In the genomic region with DNA sequence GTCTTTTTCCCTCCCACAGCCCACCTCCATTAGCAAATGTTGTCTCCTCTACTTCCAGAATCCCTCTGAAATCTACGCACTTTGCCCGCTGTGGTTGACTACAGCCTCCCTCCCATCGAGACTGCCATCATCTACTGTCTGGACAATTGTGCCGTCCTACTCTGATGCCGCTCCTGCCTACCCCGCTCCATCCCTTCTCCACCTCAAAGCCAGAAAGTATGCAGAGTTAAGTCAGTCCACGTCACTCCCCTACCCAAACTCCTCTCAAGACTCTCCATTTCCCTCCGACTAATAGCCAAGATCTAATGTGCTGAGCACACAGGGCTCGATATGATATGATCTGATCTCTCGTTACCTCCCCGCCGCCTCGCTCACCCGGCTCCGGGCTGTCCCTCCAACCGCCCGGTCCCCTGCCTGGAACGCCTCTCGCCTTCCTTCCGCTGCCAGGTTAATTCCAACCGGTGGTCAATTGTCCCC, we compare ENCODE assay signal across 8 cellular contexts. TPM values are rescaled to one million over a fixed set of nuclear protein-coding genes. Genes with fewer than 3 reads are reported as not detected.
DNase-seq lines count a peak whose midpoint lies in the region; ATAC-seq lines count a peak whose summit lies in the region.

No MANE protein-coding gene starts in this region.

- DNase-seq in DMS53 (lab: John Stamatoyannopoulos, UW), result peak; percentile 59
- no peak for DNase-seq in DMS53 treated with DMSO at 0.1 percent for 48 hours (lab: John Stamatoyannopoulos, UW; ENCODE audit: unreplicated experiment)
- peak; percentile 29 for DNase-seq in NAMALWA (ENCODE audit: low spot score)
- peak; percentile 42 for DNase-seq in dedifferentiated amniotic fluid mesenchymal stem cell (ENCODE audit: extremely low spot score)
- no peak for DNase-seq in naive B cell
- DNase-seq in A172 (ENCODE audit: low spot score), result no peak
- DNase-seq in NCI-H2029 (lab: John Stamatoyannopoulos, UW), result no peak
- no peak for DNase-seq in hypothalamus (lab: John Stamatoyannopoulos, UW)

- H3K27me3 Mint-ChIP-seq in naive B cell, result no peaks in the 10 kb centered on the region

- H3K4me1 Mint-ChIP-seq in naive B cell, result peaks cover 26 to 36% (median 29%) of the 10 kb centered on the region in 3 donors

- no peak for ATAC-seq in naive B cell (ENCODE audit: low read depth in 2 of 2)

- no peaks in the 10 kb centered on the region for H3K36me3 Mint-ChIP-seq in naive B cell

- H3K9me3 Mint-ChIP-seq in naive B cell, result no peaks in the 10 kb centered on the region

- H3K27ac Mint-ChIP-seq in naive B cell, result peak overlapping the region; percentile 4 to 100 (median 84)

- peak overlapping the region; percentile 91 to 100 (median 98) for H3K4me3 Mint-ChIP-seq in naive B cell

RNA-seq across cellular contexts. Expression of gene CACTIN, which starts 0.6 kb away (rescaled TPM):
- 10 to 100 TPM in 1 of 6 donors, 1 to 10 TPM in 5; 2.7 to 15.4 (median 7.9) TPM for polyA plus RNA-seq in naive B cell (ENCODE audit: low read depth in 6 of 6)
- 23.0 and 34.6 TPM in 2 replicates for total RNA-seq in A172 (2014; rRNA removed; shearing (Covaris generic))

RNA-seq across cellular contexts. Expression of gene TBXA2R, which starts 19.4 kb away (rescaled TPM):
- polyA plus RNA-seq in naive B cell (ENCODE audit: low read depth in 6 of 6), result 10 to 100 TPM; 15.9 to 32.5 (median 22.7) TPM
- 3.4 and 7.4 TPM in 2 replicates for total RNA-seq in A172 (2014; rRNA removed; shearing (Covaris generic))

RNA-seq across cellular contexts. Expression of gene GIPC3, which starts 40.8 kb away (rescaled TPM):
- 1 to 10 TPM in 1 of 6 donors, under 1 TPM in 4, not detected in 1; 0.06 to 1.0 (median 0.21) TPM for polyA plus RNA-seq in naive B cell (ENCODE audit: low read depth in 6 of 6)
- total RNA-seq in A172 (2014; rRNA removed; shearing (Covaris generic)), result 0.07 TPM in 1 of 2 replicates, not detected in the other

RNA-seq across cellular contexts. Expression of gene HMG20B, which starts 53.3 kb away (rescaled TPM):
- 10 to 100 TPM; 36.4 to 46.9 (median 44.3) TPM for polyA plus RNA-seq in naive B cell (ENCODE audit: low read depth in 6 of 6)
- 224 and 260 TPM in 2 replicates for total RNA-seq in A172 (2014; rRNA removed; shearing (Covaris generic))

Comparison
In these comparisons a context has a peak if more than half of its experiments do, and no peak if none do; other contexts are left out.
1. DNase-seq: peak in DMS53 (single experiment), NAMALWA (single experiment) and dedifferentiated amniotic fluid mesenchymal stem cell (single experiment); none in DMS53 treated with DMSO at 0.1 percent for 48 hours (single experiment), naive B cell (single experiment), A172 (single experiment), NCI-H2029 (single experiment) and hypothalamus (0 of 51).